ENCODE assay signal across 8 cellular contexts in genomic region chr11:34439521-34440258, GRCh38. TPM values are rescaled to one million over a fixed set of nuclear protein-coding genes. Genes with fewer than 3 reads are reported as not detected.
DNase-seq lines count a peak whose midpoint lies in the region; ATAC-seq lines count a peak whose summit lies in the region.

No MANE protein-coding gene starts in this region.

- peaks cover 2% of the 10 kb centered on the region for H3K36me3 Mint-ChIP-seq in T-helper 17 cell (ENCODE audit: low read depth)
- H3K36me3 Mint-ChIP-seq in stimulated activated memory B cell treated with anti-CD40 and anti-IgM and Interleukin-4, amounts not matched to agents 10 μg/mL and 1 μg/mL and 100 μg/mL, for 72 hours = peaks cover 11% of the 10 kb centered on the region

- no peaks in the 10 kb centered on the region for H3K9me3 ChIP-seq in T-helper 17 cell (ENCODE audit: control insufficient read depth, low read length, poor library complexity, severe bottlenecking)

- H3K9me3 Mint-ChIP-seq in stimulated activated memory B cell treated with anti-CD40 and anti-IgM and Interleukin-4, amounts not matched to agents 10 μg/mL and 1 μg/mL and 100 μg/mL, for 72 hours = no peaks in the 10 kb centered on the region

- peak; percentile 11 for DNase-seq in NCI-H146 (lab: John Stamatoyannopoulos, UW)
- no peak for DNase-seq in NCI-H146 treated with DMSO at 0.1 percent for 48 hours (lab: John Stamatoyannopoulos, UW; ENCODE audit: unreplicated experiment)
- no peak for DNase-seq in T-helper 17 cell
- peak; percentile 2 for DNase-seq in glomerular visceral epithelial cell (ENCODE audit: extremely low spot score)
- DNase-seq in stimulated activated CD4-positive, alpha-beta T cell treated with anti-CD3 and anti-CD28 coated beads, Interleukin-4, amount 100 ng/mL, for 1 hour = no peak
- DNase-seq in stimulated activated CD4-positive, alpha-beta T cell treated with anti-CD3 and anti-CD28 coated beads, Interleukin-2, amount 100 ng/mL, for 48 hours = no peak

- ATAC-seq in T-helper 17 cell (no peak), GM21526 (IDR thresholded peaks at IDR 0.05; ENCODE audit: low FRiP score, unreplicated experiment) (no peak)
- ATAC-seq in stimulated activated memory B cell treated with anti-CD40 and anti-IgM and Interleukin-4, amounts not matched to agents 10 μg/mL and 1 μg/mL and 100 μg/mL, for 72 hours = no peak

- H3K27ac Mint-ChIP-seq in T-helper 17 cell = peak overlapping the region; percentile 96
- H3K27ac Mint-ChIP-seq in stimulated activated memory B cell treated with anti-CD40 and anti-IgM and Interleukin-4, amounts not matched to agents 10 μg/mL and 1 μg/mL and 100 μg/mL, for 72 hours = peak overlapping the region; percentile 97

- no peaks in the 10 kb centered on the region for H3K27me3 Mint-ChIP-seq in T-helper 17 cell
- H3K27me3 Mint-ChIP-seq in stimulated activated memory B cell treated with anti-CD40 and anti-IgM and Interleukin-4, amounts not matched to agents 10 μg/mL and 1 μg/mL and 100 μg/mL, for 72 hours = no peaks in the 10 kb centered on the region

- peaks cover 35% of the 10 kb centered on the region for H3K4me1 Mint-ChIP-seq in T-helper 17 cell
- peaks cover 55% of the 10 kb centered on the region for H3K4me1 Mint-ChIP-seq in stimulated activated memory B cell treated with anti-CD40 and anti-IgM and Interleukin-4, amounts not matched to agents 10 μg/mL and 1 μg/mL and 100 μg/mL, for 72 hours

- H3K4me3 Mint-ChIP-seq in T-helper 17 cell = peak overlapping the region; percentile 97
- H3K4me3 Mint-ChIP-seq in stimulated activated memory B cell treated with anti-CD40 and anti-IgM and Interleukin-4, amounts not matched to agents 10 μg/mL and 1 μg/mL and 100 μg/mL, for 72 hours = peak overlapping the region; percentile 90

RNA-seq across cellular contexts. Expression of gene CAT, which starts 1.0 kb away (rescaled TPM):
- 10 to 100 TPM; 22.2 to 27.8 TPM for total RNA-seq in T-helper 17 cell

Comparison
In these comparisons a context has a peak if more than half of its experiments do, and no peak if none do; other contexts are left out.
1. DNase-seq: peak in NCI-H146 (single experiment) and glomerular visceral epithelial cell (single experiment); none in NCI-H146 treated with DMSO at 0.1 percent for 48 hours (single experiment), T-helper 17 cell (0 of 3), stimulated activated CD4-positive, alpha-beta T cell treated with anti-CD3 and anti-CD28 coated beads, Interleukin-4, amount 100 ng/mL, for 1 hour (single experiment) and stimulated activated CD4-positive, alpha-beta T cell treated with anti-CD3 and anti-CD28 coated beads, Interleukin-2, amount 100 ng/mL, for 48 hours (0 of 2).